Comparison of ENCODE assay signal across 16 cellular contexts in genomic region chr12:65810036-65810435, GRCh38. TPM values are rescaled to one million over a fixed set of nuclear protein-coding genes. Genes with fewer than 3 reads are reported as not detected.
A peak's percentile ranks its signal among the peaks of the same experiment; 100 is the strongest.
DNase-seq lines count a peak whose midpoint lies in the region; ATAC-seq and TF ChIP-seq lines count a peak whose summit lies in the region.
"Had no signal": no experiment of that assay in that cellular context is flagged by ENCODE, and none has a peak within 500 bp of the region (broad histone marks: within the 10 kb centered on the region; RNA-seq: fewer than 3 reads in every experiment).

No MANE protein-coding gene starts in this region.

- H4K20me1 ChIP-seq in GM23248 (ENCODE audit: insufficient read depth), result no peaks in the 10 kb centered on the region

- H3K4me2 ChIP-seq in GM23248 (ENCODE audit: unreplicated experiment), result no peak overlapping the region

- no peaks in the 10 kb centered on the region for H3K36me3 ChIP-seq in GM23248 (ENCODE audit: low read depth)
- H3K36me3 ChIP-seq: BE2C, HAP-1 had no signal

- H3K9ac ChIP-seq in GM23248, result no peak overlapping the region

- ATAC-seq in SK-N-SH treated with all-trans-retinoic acid at 6 μM for 48 hours, result peak; percentile 86
- ATAC-seq: CD8-positive, alpha-beta T cell; K562 had no signal

- H3K27me3 ChIP-seq in GM23248 (replicated peaks; ENCODE audit: insufficient read depth), result no peaks in the 10 kb centered on the region
- H3K27me3 ChIP-seq: BE2C, SJSA1 had no signal

- H3K79me2 ChIP-seq in GM23248 (ENCODE audit: insufficient read depth), result peaks cover 34% of the 10 kb centered on the region

- DNase-seq in AG08396 (ENCODE audit: low spot score) (peak; percentile 20), GM23248 (peak; percentile 80), fibroblast of the conjunctiva (ENCODE audit: low read depth) (peak; percentile 77), globus pallidus (ENCODE audit: low spot score) (no peak), cerebellar nuclear complex (lab: John Stamatoyannopoulos, UW) (no peak), SKM-1 (lab: John Stamatoyannopoulos, UW; ENCODE audit: unreplicated experiment) (no peak), NCI-H226 (no peak)
- DNase-seq: BE2C; CD8-positive, alpha-beta T cell; NCI-H1092 treated with DMSO at 0.1 percent for 48 hours; NCI-H1694; NCI-H446 had no signal

- H3K9me2 ChIP-seq in GM23248 (ENCODE audit: insufficient read depth), result no peaks in the 10 kb centered on the region

- H3K4me1 ChIP-seq in GM23248 (ENCODE audit: insufficient read depth), result peaks cover 30% of the 10 kb centered on the region
- H3K4me1 ChIP-seq: BE2C, HAP-1 had no signal

- no peak overlapping the region for H2AFZ ChIP-seq in GM23248

- in situ Hi-C loops in GM23248 (cut with MboI), result no loop called here

- H3K9me3 ChIP-seq in GM23248 (ENCODE audit: low read depth), result no peaks in the 10 kb centered on the region
- H3K9me3 ChIP-seq: BE2C, HAP-1 had no signal

- peaks cover 16% of the 10 kb centered on the region for H3F3A ChIP-seq in GM23248 (ENCODE audit: insufficient read depth)

- no peak overlapping the region for H3K4me3 ChIP-seq in GM23248
- H3K4me3 ChIP-seq: HAP-1, K562, SJSA1 had no signal

- H3K27ac ChIP-seq in GM23248, result no peak overlapping the region
- H3K27ac ChIP-seq: SJSA1 had no signal

TF ChIP-seq in SK-N-SH treated with all-trans-retinoic acid at 6 μM for 48 hours, 23 proteins besides CTCF, POLR2A, EP300 and RAD21:
- TF ChIP-seq PPARA (CRISPR knock-in tag; IDR thresholded peaks at IDR 0.05; ENCODE audit: borderline replicate concordance) (no peak), POU6F1 (CRISPR knock-in tag; IDR thresholded peaks at IDR 0.05; ENCODE audit: borderline replicate concordance, low read depth) (no peak), CREB5 (CRISPR knock-in tag; IDR thresholded peaks at IDR 0.05; ENCODE audit: low read depth) (no peak), ISL1 (CRISPR knock-in tag; IDR thresholded peaks at IDR 0.05) (no peak)

RNA-seq across cellular contexts. Expression of gene HMGA2, which starts 14.2 kb away (rescaled TPM):
- 16.6 and 26.7 TPM in 2 replicates for total RNA-seq in GM23248 (2014; rRNA removed; shearing (Covaris generic))
- 6.4 and 7.8 TPM in 2 replicates for polyA plus RNA-seq in GM23248 (2016; fragmentation: Nextera tagmentation; extraction: Ambion mirVana)
- total RNA-seq: CD8-positive, alpha-beta T cell had no signal

Comparison
In these comparisons a context has a peak if more than half of its experiments do, and no peak if none do; other contexts are left out.
1. DNase-seq: peak in AG08396 (single experiment), GM23248 (single experiment) and fibroblast of the conjunctiva (single experiment); none in globus pallidus (single experiment), cerebellar nuclear complex (0 of 2), SKM-1 (single experiment) and NCI-H226 (single experiment).